ENCODE assay signal across 13 cellular contexts in the genomic region with DNA sequence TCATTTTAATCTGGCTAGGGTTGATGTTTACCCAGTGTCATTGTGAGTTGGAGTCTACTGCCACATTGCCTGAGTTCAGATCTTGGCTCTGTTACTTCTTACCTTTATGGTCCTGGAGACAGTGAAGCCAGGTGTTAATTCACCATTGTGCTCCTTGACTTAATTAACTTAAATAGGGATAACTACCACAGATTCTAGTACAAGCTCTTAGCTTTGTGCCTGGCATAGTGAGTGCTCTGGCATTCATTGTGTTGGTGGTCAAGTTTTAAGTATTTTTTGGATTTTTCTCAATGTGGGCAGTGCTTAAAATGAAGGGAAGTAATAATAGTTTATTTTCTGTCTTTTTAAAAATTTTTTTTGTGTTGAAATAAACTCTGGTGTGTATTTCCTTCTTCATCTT. TPM values are rescaled to one million over a fixed set of nuclear protein-coding genes. Genes with fewer than 3 reads are reported as not detected.
A peak's percentile ranks its signal among the peaks of the same experiment; 100 is the strongest.
DNase-seq lines count a peak whose midpoint lies in the region; ATAC-seq, FAIRE-seq and TF ChIP-seq lines count a peak whose summit lies in the region.
"Had no signal": no experiment of that assay in that cellular context is flagged by ENCODE, and none has a peak within 500 bp of the region (broad histone marks: within the 10 kb centered on the region; RNA-seq: fewer than 3 reads in every experiment).

No MANE protein-coding gene starts in this region.

- H3K4ac ChIP-seq in trophoblast cell (ENCODE audit: low read depth, low read length): peak overlapping the region; percentile 95

- CTCF ChIA-PET in SK-N-SH (lab: Yijun Ruan, JAX): interaction anchor here (0.7 to 2.1 kb wide), 4 partner anchors 22 to 377 kb away, joined by 3 to 6 read pairs (median 4); no protein-coding TSS in a partner anchor
- CTCF ChIA-PET in PC-9 (lab: Charles Lee): no interaction called here

- peak overlapping the region; percentile 86 for H3K27ac Mint-ChIP-seq in endodermal cell

- H3K4me3 ChIP-seq in SK-N-SH (ENCODE audit: low read depth in 2 of 2, low read length in 1 of 2) (peak overlapping the region in 1 of 2 experiments; percentile 19; a peak in 1 of 4 replicates), PC-9 (peak overlapping the region; percentile 86; the same call in 1 of the 2 replicates), endodermal cell (ENCODE audit: low read length) (peak overlapping the region; percentile 88), trophoblast cell (ENCODE audit: low read depth, low read length) (no peak overlapping the region)
- H3K4me3 ChIP-seq: SJSA1 had no signal

- H3K36me3 Mint-ChIP-seq in endodermal cell (ENCODE audit: low read depth): peaks cover 63% of the 10 kb centered on the region

- no peak overlapping the region for H2AK5ac ChIP-seq in trophoblast cell (ENCODE audit: low read length)

- H3K79me2 ChIP-seq in SK-N-SH (ENCODE audit: insufficient read depth) (peaks cover 95% of the 10 kb centered on the region), PC-9 (ENCODE audit: low read depth) (peaks cover 93% of the 10 kb centered on the region), trophoblast cell (ENCODE audit: control insufficient read depth, insufficient read depth, low read length, poor library complexity) (peaks cover 48% of the 10 kb centered on the region)

- H3K4me1 Mint-ChIP-seq in endodermal cell: peaks cover 57% of the 10 kb centered on the region

- no peak overlapping the region for H4K8ac ChIP-seq in trophoblast cell (ENCODE audit: low read depth, low read length)

- no peak overlapping the region for H3K27ac ChIP-seq in SK-N-SH (ENCODE audit: low read depth in 2 of 2, low read length in 1 of 2)
- peak overlapping the region; percentile 51 for H3K27ac ChIP-seq in PC-9
- H3K27ac ChIP-seq in endodermal cell (ENCODE audit: low read depth, low read length): no peak overlapping the region
- no peak overlapping the region for H3K27ac ChIP-seq in trophoblast cell (ENCODE audit: low read depth, low read length)
- H3K27ac ChIP-seq: 22Rv1, SJSA1 had no signal

- no peak for ATAC-seq in SK-N-SH treated with all-trans-retinoic acid at 6 μM for 48 hours
- no peak for ATAC-seq in GM18868 (IDR thresholded peaks at IDR 0.05; ENCODE audit: unreplicated experiment)

- H3K4me1 ChIP-seq in SK-N-SH (ENCODE audit: control insufficient read depth in 1 of 2, insufficient read depth in 2 of 2, low read depth in 1 of 2, low read length in 1 of 2): peaks cover 17 to 28% of the 10 kb centered on the region in 2 experiments
- H3K4me1 ChIP-seq in PC-9 (replicated peaks; ENCODE audit: insufficient read depth): peaks cover 72% of the 10 kb centered on the region
- peaks cover 10% of the 10 kb centered on the region for H3K4me1 ChIP-seq in endodermal cell (ENCODE audit: control insufficient read depth, insufficient read depth, low read length)
- peaks cover 3 to 6% of the 10 kb centered on the region in 2 experiments for H3K4me1 ChIP-seq in trophoblast cell (ENCODE audit: control insufficient read depth in 1 of 2, insufficient read depth in 2 of 2, low read length in 2 of 2)

- no peak overlapping the region for H3K9ac ChIP-seq in SK-N-SH
- H3K9ac ChIP-seq in endodermal cell (ENCODE audit: extremely low read depth, low read length, poor library complexity, severe bottlenecking): no peak overlapping the region
- H3K9ac ChIP-seq in trophoblast cell (ENCODE audit: low read length): no peak overlapping the region

- no peak overlapping the region for H2AFZ ChIP-seq in SK-N-SH (ENCODE audit: low read depth)
- no peak overlapping the region for H2AFZ ChIP-seq in PC-9
- no peak overlapping the region for H2AFZ ChIP-seq in trophoblast cell (ENCODE audit: insufficient read depth, low read length, poor library complexity)

- no peak overlapping the region for H2BK12ac ChIP-seq in trophoblast cell (ENCODE audit: low read length)

- no TSS peak for BruUV-seq in PC-9 (replicated peaks; lab: Mats Ljungman, UMichigan)

- H3K4me2 ChIP-seq in SK-N-SH (peak overlapping the region; percentile 81), PC-9 (peak overlapping the region; percentile 99), trophoblast cell (ENCODE audit: low read length) (no peak overlapping the region)

- no peaks in the 10 kb centered on the region for H3K27me3 ChIP-seq in SK-N-SH (ENCODE audit: insufficient read depth)
- H3K27me3 ChIP-seq in PC-9 (ENCODE audit: insufficient read depth, low read depth): no peaks in the 10 kb centered on the region
- H3K27me3 ChIP-seq in endodermal cell (ENCODE audit: control insufficient read depth, insufficient read depth, low read length, poor library complexity, severe bottlenecking): no peaks in the 10 kb centered on the region
- no peaks in the 10 kb centered on the region for H3K27me3 ChIP-seq in trophoblast cell (ENCODE audit: insufficient read depth, low read length)
- H3K27me3 ChIP-seq: SJSA1 had no signal

- peak overlapping the region; percentile 91 for H3K4me3 Mint-ChIP-seq in endodermal cell

- POLR2A ChIA-PET in SK-N-SH (lab: Yijun Ruan, JAX) (no interaction called here), PC-9 (lab: Charles Lee; ENCODE audit: unreplicated experiment) (no interaction called here)

- H4K91ac ChIP-seq in trophoblast cell (ENCODE audit: low read depth, low read length): no peak overlapping the region

- H3K36me3 ChIP-seq in SK-N-SH (replicated peaks in 1 of 2; ENCODE audit: control insufficient read depth in 1 of 2, insufficient read depth in 2 of 2, low read length in 1 of 2): peaks cover 40 to 70% of the 10 kb centered on the region in 2 experiments
- peaks cover 61% of the 10 kb centered on the region for H3K36me3 ChIP-seq in PC-9 (ENCODE audit: low read depth)
- H3K36me3 ChIP-seq in endodermal cell (ENCODE audit: control insufficient read depth, insufficient read depth, low read length): peaks cover 76% of the 10 kb centered on the region
- H3K36me3 ChIP-seq in trophoblast cell (ENCODE audit: control insufficient read depth in 1 of 2, insufficient read depth in 2 of 2, low read length in 2 of 2): peaks cover 24 to 26% of the 10 kb centered on the region in 2 experiments

- no peak overlapping the region for H3K23ac ChIP-seq in trophoblast cell (ENCODE audit: low read length)

- FAIRE-seq in urothelium cell line (lab: Jason Lieb, UNC): no peak
- FAIRE-seq: islet of Langerhans had no signal

- no peak overlapping the region for H3K18ac ChIP-seq in trophoblast cell (ENCODE audit: low read length)

- H3K9me2 ChIP-seq in SK-N-SH (no peaks in the 10 kb centered on the region), PC-9 (ENCODE audit: insufficient read depth) (no peaks in the 10 kb centered on the region)

- TF ChIP-seq RAD21 in SK-N-SH (IDR thresholded peaks at IDR 0.05; ENCODE audit: low read length): no peak

- H4K20me1 ChIP-seq in SK-N-SH (ENCODE audit: insufficient read depth): peaks cover 84% of the 10 kb centered on the region
- H4K20me1 ChIP-seq in PC-9 (ENCODE audit: insufficient read depth): peaks cover 83% of the 10 kb centered on the region

- no peaks in the 10 kb centered on the region for H3K27me3 Mint-ChIP-seq in endodermal cell (ENCODE audit: insufficient read depth)

- intact Hi-C loops in PC-9 (cut with micrococcal nuclease; ENCODE audit: unreplicated experiment): loop anchor here (10.0 kb wide), 1 partner anchor 221 kb away; no protein-coding TSS in a partner anchor

- no peaks in the 10 kb centered on the region for H3K9me3 ChIP-seq in SK-N-SH
- no peaks in the 10 kb centered on the region for H3K9me3 ChIP-seq in PC-9 (ENCODE audit: insufficient read depth, low read depth)
- H3K9me3 ChIP-seq in endodermal cell (ENCODE audit: control insufficient read depth, low read length): no peaks in the 10 kb centered on the region
- H3K9me3 ChIP-seq in trophoblast cell (ENCODE audit: insufficient read depth, low read depth, low read length): peaks cover 2% of the 10 kb centered on the region
- H3K9me3 ChIP-seq: SJSA1 had no signal

- H3K79me1 ChIP-seq in trophoblast cell (ENCODE audit: low read length): peaks cover 10% of the 10 kb centered on the region

- H3K9me3 Mint-ChIP-seq in endodermal cell: no peaks in the 10 kb centered on the region

- H2BK5ac ChIP-seq in trophoblast cell (ENCODE audit: low read depth, low read length, poor library complexity): no peak overlapping the region

- H3F3A ChIP-seq in SK-N-SH (replicated peaks; ENCODE audit: insufficient read depth) (peaks cover 10% of the 10 kb centered on the region), PC-9 (ENCODE audit: insufficient read depth, low read depth) (peaks cover 58% of the 10 kb centered on the region)

- no peak for TF ChIP-seq EP300 in SK-N-SH (IDR thresholded peaks at IDR 0.05; ENCODE audit: borderline replicate concordance in 1 of 2, low read depth in 1 of 2, low read length in 1 of 2)

- H3K14ac ChIP-seq in trophoblast cell (ENCODE audit: low read length): no peak overlapping the region

- H4K12ac ChIP-seq in trophoblast cell (ENCODE audit: low read depth, low read length): no peak overlapping the region

- DNase-seq in SK-N-SH: no peak
- DNase-seq in PC-9: no peak
- DNase-seq in endodermal cell: no peak
- no peak for DNase-seq in trophoblast cell
- no peak for DNase-seq in foreskin melanocyte
- no peak for DNase-seq in urothelium cell line (ENCODE audit: low spot score)
- DNase-seq: activated CD8-positive, alpha-beta memory T cell treated with anti-CD3 and anti-CD28 coated beads, Interleukin-2, amount 50 U/mL, for 48 hours; GF-D8 had no signal

- no peak overlapping the region for H2BK120ac ChIP-seq in trophoblast cell (ENCODE audit: insufficient read depth, low read length, poor library complexity)

- TF ChIP-seq CTCF in SK-N-SH (IDR thresholded peaks at IDR 0.05): no peak
- TF ChIP-seq CTCF in PC-9 (conservative IDR thresholded peaks at IDR 0.05): no peak
- no peak for TF ChIP-seq CTCF in endodermal cell (conservative IDR thresholded peaks at IDR 0.05)

TF ChIP-seq in SK-N-SH, 30 proteins besides CTCF, POLR2A, EP300 and RAD21 (continues in another document):
- no peak for TF ChIP-seq FOXM1 (IDR thresholded peaks at IDR 0.05; ENCODE audit: low read depth)

TF ChIP-seq in SK-N-SH treated with all-trans-retinoic acid at 6 μM for 48 hours, 23 proteins besides CTCF, POLR2A, EP300 and RAD21:
- no peak for TF ChIP-seq ZFP30 (CRISPR knock-in tag; IDR thresholded peaks at IDR 0.05)
- TF ChIP-seq ISL1 (CRISPR knock-in tag; IDR thresholded peaks at IDR 0.05): no peak

RNA-seq across cellular contexts. Expression of gene HAPSTR1, which starts 4.6 kb away (rescaled TPM):
- polyA plus RNA-seq in SK-N-SH (2012; rRNA removed): 7.0 and 8.6 TPM in 2 replicates
- polyA plus RNA-seq in SK-N-SH (2012; cell fraction: cytosol; rRNA removed): 9.4 and 11.4 TPM in 2 replicates
- polyA plus RNA-seq in SK-N-SH (2012; cell fraction: nucleus; rRNA removed): 10.2 and 13.8 TPM in 2 replicates
- 61.1 and 82.8 TPM in 2 replicates for total RNA-seq in PC-9 (2021)
- total RNA-seq in endodermal cell: 10 to 100 TPM; 60.9 to 68.5 TPM
- polyA plus RNA-seq in endodermal cell (2013, experiment 1 of 2): 34.8 TPM
- polyA plus RNA-seq in endodermal cell (2013, experiment 2 of 2): 35.4 TPM
- 60.4 and 60.6 TPM in 2 replicates for polyA plus RNA-seq in trophoblast cell (2013)
